In the genomic region with DNA sequence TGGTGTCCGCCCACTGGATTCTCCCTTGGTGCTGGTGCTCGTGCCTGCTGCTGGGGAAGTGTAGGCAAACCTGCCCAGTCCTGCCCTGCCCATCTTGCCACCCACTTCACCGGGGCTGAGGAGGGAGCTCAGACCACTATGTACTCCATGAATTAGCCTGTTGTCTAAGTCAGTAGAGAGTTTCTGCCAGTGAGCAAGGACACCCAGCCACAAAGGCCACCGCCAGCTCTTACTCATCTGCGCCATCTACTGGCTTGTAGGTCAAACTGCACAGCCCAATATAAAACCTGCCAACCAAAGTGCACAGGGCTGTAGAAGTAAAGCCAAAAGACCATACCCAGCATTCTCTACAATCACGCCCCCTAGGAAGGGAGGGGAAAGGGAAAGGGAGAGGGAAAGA, we compare ENCODE assay signal across 2 cellular contexts.
TF ChIP-seq lines count a peak whose summit lies in the region.

No MANE protein-coding gene starts in this region.

TF ChIP-seq in Ishikawa, 13 proteins besides CTCF, POLR2A, EP300 and RAD21 (continued from another document):
- TF ChIP-seq, protein P1, sequence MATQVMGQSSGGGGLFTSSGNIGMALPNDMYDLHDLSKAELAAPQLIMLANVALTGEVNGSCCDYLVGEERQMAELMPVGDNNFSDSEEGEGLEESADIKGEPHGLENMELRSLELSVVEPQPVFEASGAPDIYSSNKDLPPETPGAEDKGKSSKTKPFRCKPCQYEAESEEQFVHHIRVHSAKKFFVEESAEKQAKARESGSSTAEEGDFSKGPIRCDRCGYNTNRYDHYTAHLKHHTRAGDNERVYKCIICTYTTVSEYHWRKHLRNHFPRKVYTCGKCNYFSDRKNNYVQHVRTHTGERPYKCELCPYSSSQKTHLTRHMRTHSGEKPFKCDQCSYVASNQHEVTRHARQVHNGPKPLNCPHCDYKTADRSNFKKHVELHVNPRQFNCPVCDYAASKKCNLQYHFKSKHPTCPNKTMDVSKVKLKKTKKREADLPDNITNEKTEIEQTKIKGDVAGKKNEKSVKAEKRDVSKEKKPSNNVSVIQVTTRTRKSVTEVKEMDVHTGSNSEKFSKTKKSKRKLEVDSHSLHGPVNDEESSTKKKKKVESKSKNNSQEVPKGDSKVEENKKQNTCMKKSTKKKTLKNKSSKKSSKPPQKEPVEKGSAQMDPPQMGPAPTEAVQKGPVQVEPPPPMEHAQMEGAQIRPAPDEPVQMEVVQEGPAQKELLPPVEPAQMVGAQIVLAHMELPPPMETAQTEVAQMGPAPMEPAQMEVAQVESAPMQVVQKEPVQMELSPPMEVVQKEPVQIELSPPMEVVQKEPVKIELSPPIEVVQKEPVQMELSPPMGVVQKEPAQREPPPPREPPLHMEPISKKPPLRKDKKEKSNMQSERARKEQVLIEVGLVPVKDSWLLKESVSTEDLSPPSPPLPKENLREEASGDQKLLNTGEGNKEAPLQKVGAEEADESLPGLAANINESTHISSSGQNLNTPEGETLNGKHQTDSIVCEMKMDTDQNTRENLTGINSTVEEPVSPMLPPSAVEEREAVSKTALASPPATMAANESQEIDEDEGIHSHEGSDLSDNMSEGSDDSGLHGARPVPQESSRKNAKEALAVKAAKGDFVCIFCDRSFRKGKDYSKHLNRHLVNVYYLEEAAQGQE (IDR thresholded peaks at IDR 0.05; ENCODE audit: low read depth): no peak
- TF ChIP-seq TCF12 (IDR thresholded peaks at IDR 0.05; ENCODE audit: low read depth) (no peak), YY1 (IDR thresholded peaks at IDR 0.05; ENCODE audit: low read depth) (no peak), NFIC (IDR thresholded peaks at IDR 0.05) (no peak), EGR1 (IDR thresholded peaks at IDR 0.05) (no peak), TEAD4 (IDR thresholded peaks at IDR 0.05) (no peak)

TF ChIP-seq in K562, 482 proteins besides CTCF, POLR2A, EP300 and RAD21 (continued from another document):
- TF ChIP-seq, protein P2, sequence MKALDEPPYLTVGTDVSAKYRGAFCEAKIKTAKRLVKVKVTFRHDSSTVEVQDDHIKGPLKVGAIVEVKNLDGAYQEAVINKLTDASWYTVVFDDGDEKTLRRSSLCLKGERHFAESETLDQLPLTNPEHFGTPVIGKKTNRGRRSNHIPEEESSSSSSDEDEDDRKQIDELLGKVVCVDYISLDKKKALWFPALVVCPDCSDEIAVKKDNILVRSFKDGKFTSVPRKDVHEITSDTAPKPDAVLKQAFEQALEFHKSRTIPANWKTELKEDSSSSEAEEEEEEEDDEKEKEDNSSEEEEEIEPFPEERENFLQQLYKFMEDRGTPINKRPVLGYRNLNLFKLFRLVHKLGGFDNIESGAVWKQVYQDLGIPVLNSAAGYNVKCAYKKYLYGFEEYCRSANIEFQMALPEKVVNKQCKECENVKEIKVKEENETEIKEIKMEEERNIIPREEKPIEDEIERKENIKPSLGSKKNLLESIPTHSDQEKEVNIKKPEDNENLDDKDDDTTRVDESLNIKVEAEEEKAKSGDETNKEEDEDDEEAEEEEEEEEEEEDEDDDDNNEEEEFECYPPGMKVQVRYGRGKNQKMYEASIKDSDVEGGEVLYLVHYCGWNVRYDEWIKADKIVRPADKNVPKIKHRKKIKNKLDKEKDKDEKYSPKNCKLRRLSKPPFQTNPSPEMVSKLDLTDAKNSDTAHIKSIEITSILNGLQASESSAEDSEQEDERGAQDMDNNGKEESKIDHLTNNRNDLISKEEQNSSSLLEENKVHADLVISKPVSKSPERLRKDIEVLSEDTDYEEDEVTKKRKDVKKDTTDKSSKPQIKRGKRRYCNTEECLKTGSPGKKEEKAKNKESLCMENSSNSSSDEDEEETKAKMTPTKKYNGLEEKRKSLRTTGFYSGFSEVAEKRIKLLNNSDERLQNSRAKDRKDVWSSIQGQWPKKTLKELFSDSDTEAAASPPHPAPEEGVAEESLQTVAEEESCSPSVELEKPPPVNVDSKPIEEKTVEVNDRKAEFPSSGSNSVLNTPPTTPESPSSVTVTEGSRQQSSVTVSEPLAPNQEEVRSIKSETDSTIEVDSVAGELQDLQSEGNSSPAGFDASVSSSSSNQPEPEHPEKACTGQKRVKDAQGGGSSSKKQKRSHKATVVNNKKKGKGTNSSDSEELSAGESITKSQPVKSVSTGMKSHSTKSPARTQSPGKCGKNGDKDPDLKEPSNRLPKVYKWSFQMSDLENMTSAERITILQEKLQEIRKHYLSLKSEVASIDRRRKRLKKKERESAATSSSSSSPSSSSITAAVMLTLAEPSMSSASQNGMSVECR (CRISPR knock-in tag; IDR thresholded peaks at IDR 0.05): no peak
- no peak for TF ChIP-seq FOXJ3 (CRISPR knock-in tag; IDR thresholded peaks at IDR 0.05)
